Comparison of ENCODE assay signal across 1 cellular context in genomic region chr3:108661699-108662098, GRCh38.
TF ChIP-seq lines count a peak whose summit lies in the region.

No MANE protein-coding gene starts in this region.

TF ChIP-seq in SK-N-SH, 30 proteins besides CTCF, POLR2A, EP300 and RAD21 (continued from another document):
- TF ChIP-seq GABPA (IDR thresholded peaks at IDR 0.05; ENCODE audit: low read depth) (no peak), ELF1 (IDR thresholded peaks at IDR 0.05) (no peak), SIN3A (IDR thresholded peaks at IDR 0.05; ENCODE audit: borderline replicate concordance, low read depth, low read length) (no peak), FOXJ3 (CRISPR knock-in tag; IDR thresholded peaks at IDR 0.05) (no peak), RXRA (IDR thresholded peaks at IDR 0.05; ENCODE audit: borderline replicate concordance, low read depth) (no peak)
